In the genomic region with DNA sequence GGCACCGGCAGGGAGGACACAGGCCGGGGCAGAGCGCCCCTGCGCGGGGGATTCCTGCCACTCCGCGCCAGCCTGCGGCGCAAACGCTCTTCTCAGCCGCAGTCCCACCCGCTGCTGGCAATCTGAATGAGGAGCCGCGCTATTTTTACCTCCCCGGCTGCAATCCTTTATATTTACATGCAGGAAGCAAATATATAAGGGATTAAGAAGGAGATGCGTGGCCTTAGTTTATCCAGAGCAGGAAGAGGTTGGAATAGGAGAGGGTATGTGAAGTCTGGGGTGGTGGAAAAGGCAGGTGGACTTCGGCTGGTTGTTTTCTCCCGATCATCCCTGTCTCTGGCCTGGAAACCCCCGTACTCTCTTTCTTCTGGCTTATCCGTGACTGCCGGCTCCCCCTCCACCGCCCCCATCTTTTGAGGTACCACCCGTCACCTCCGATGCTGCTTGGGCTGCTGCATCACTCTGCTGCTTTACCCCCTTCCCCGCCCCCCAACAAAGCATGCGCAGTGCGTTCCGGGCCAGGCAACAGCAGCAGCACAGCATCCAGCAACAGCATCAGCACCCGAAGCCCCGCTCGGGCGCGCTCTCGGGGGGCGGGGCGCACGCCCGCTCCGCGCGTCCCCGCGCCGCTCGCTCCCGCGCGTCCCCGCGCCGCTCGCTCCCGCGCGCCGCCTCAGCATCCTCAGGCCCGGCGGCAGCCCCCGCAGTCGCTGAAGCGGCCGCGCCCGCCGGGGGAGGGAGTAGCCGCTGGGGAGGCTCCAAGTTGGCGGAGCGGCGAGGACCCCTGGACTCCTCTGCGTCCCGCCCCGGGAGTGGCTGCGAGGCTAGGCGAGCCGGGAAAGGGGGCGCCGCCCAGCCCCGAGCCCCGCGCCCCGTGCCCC, we compare ENCODE assay signal across 7 cellular contexts. TPM values are rescaled to one million over a fixed set of nuclear protein-coding genes. Genes with fewer than 3 reads are reported as not detected.
DNase-seq lines count a peak whose midpoint lies in the region; ATAC-seq and TF ChIP-seq lines count a peak whose summit lies in the region.

A gene with protein sequence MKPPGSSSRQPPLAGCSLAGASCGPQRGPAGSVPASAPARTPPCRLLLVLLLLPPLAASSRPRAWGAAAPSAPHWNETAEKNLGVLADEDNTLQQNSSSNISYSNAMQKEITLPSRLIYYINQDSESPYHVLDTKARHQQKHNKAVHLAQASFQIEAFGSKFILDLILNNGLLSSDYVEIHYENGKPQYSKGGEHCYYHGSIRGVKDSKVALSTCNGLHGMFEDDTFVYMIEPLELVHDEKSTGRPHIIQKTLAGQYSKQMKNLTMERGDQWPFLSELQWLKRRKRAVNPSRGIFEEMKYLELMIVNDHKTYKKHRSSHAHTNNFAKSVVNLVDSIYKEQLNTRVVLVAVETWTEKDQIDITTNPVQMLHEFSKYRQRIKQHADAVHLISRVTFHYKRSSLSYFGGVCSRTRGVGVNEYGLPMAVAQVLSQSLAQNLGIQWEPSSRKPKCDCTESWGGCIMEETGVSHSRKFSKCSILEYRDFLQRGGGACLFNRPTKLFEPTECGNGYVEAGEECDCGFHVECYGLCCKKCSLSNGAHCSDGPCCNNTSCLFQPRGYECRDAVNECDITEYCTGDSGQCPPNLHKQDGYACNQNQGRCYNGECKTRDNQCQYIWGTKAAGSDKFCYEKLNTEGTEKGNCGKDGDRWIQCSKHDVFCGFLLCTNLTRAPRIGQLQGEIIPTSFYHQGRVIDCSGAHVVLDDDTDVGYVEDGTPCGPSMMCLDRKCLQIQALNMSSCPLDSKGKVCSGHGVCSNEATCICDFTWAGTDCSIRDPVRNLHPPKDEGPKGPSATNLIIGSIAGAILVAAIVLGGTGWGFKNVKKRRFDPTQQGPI (plus strand): TSS at position 679 of the 881 bp plus-strand sequence. CDS start 335 bp downstream, outside the sequence.

- intact Hi-C loops in naive thymus-derived CD4-positive, alpha-beta T cell (cut with micrococcal nuclease): no loop called here

- peak within 1 kb of the TSS; percentile 50 to 76 (median 58) for H3K4me3 ChIP-seq in fibroblast of lung (replicated peaks in 1 of 4; ENCODE audit: control extremely low read depth in 1 of 4, insufficient read depth in 1 of 4, low read depth in 3 of 4, low read length in 4 of 4)
- H3K4me3 ChIP-seq in naive thymus-derived CD4-positive, alpha-beta T cell (ENCODE audit: low read length): no peak within 1 kb of the TSS

- peak within 1 kb of the TSS; percentile 62 for H2AFZ ChIP-seq in fibroblast of lung (ENCODE audit: low read length)

- H3K4me2 ChIP-seq in fibroblast of lung (ENCODE audit: extremely low read depth, insufficient read depth, low read length): peak within 1 kb of the TSS; percentile 82

- no peaks in the 10 kb centered on the region for H3K79me2 ChIP-seq in fibroblast of lung (ENCODE audit: control insufficient read depth, insufficient read depth, low read length)

- H3K27ac ChIP-seq in fibroblast of lung (ENCODE audit: insufficient read depth, low read length): no peak within 1 kb of the TSS
- H3K27ac ChIP-seq in naive thymus-derived CD4-positive, alpha-beta T cell (ENCODE audit: low read depth, low read length): no peak within 1 kb of the TSS
- peak within 1 kb of the TSS; percentile 60 for H3K27ac ChIP-seq in substantia nigra (ENCODE audit: low read depth, low read length, poor library complexity, severe bottlenecking)

- peaks cover 20% of the 10 kb centered on the region for H3K27me3 ChIP-seq in fibroblast of lung (ENCODE audit: control insufficient read depth, insufficient read depth, low read length)
- H3K27me3 ChIP-seq in naive thymus-derived CD4-positive, alpha-beta T cell (ENCODE audit: control insufficient read depth in 2 of 2, insufficient read depth in 2 of 2, low read length in 2 of 2): peaks cover 8 to 9% of the 10 kb centered on the region in 2 donors

- in situ Hi-C loops in GM13977 (cut with MboI; ENCODE audit: low pct_unique_long_range_greater_than_20kb, low sequenced_read_pairs, unreplicated experiment): no loop called here

- H3K4me1 Mint-ChIP-seq in naive thymus-derived CD4-positive, alpha-beta T cell: peaks cover 5 to 21% (median 15%) of the 10 kb centered on the region in 7 donors

- CTCF ChIA-PET in naive thymus-derived CD4-positive, alpha-beta T cell (lab: Charles Lee): no interaction called here

- TF ChIP-seq CTCF in GM13977 (IDR thresholded peaks at IDR 0.05; ENCODE audit: extremely low read depth, insufficient read depth, missing control alignments) (peak; percentile 20), fibroblast of lung (conservative IDR thresholded peaks at IDR 0.05 in 1 of 2, IDR thresholded peaks at IDR 0.05 in 1 of 2; ENCODE audit: low read depth in 1 of 2, low read length in 2 of 2) (no peak)

- no peaks in the 10 kb centered on the region for H4K20me1 ChIP-seq in fibroblast of lung (ENCODE audit: control insufficient read depth, extremely low read depth, insufficient read depth, low read length)

- H3K9me3 Mint-ChIP-seq in naive thymus-derived CD4-positive, alpha-beta T cell: no peaks in the 10 kb centered on the region

- no peaks in the 10 kb centered on the region for H3K36me3 ChIP-seq in fibroblast of lung (ENCODE audit: control insufficient read depth, insufficient read depth, low read length)
- no peaks in the 10 kb centered on the region for H3K36me3 ChIP-seq in naive thymus-derived CD4-positive, alpha-beta T cell (ENCODE audit: control insufficient read depth in 2 of 3, insufficient read depth in 3 of 3, low read length in 3 of 3)

- POLR2A ChIA-PET in naive thymus-derived CD4-positive, alpha-beta T cell (lab: Charles Lee): no interaction called here

- peak within 1 kb of the TSS; percentile 66 to 89 (median 82) for H3K4me3 Mint-ChIP-seq in naive thymus-derived CD4-positive, alpha-beta T cell

- H3K36me3 Mint-ChIP-seq in naive thymus-derived CD4-positive, alpha-beta T cell: peaks cover 0 to 3% (median 0%) of the 10 kb centered on the region in 5 donors

- ATAC-seq in HG02884 (IDR thresholded peaks at IDR 0.05; ENCODE audit: unreplicated experiment): peak; percentile 52
- ATAC-seq in naive thymus-derived CD4-positive, alpha-beta T cell: peak; percentile 80

- H3K9me3 ChIP-seq in fibroblast of lung (ENCODE audit: control insufficient read depth, insufficient read depth, low read depth, low read length): no peaks in the 10 kb centered on the region
- no peaks in the 10 kb centered on the region for H3K9me3 ChIP-seq in naive thymus-derived CD4-positive, alpha-beta T cell (ENCODE audit: control insufficient read depth in 2 of 3, low read length in 3 of 3)

- H3K27me3 Mint-ChIP-seq in naive thymus-derived CD4-positive, alpha-beta T cell: peaks cover 67 to 80% (median 74%) of the 10 kb centered on the region in 5 donors

- peak within 1 kb of the TSS in 4 of 9 donors; percentile 15 to 74 (median 29) for H3K27ac Mint-ChIP-seq in naive thymus-derived CD4-positive, alpha-beta T cell

- H3K9ac ChIP-seq in fibroblast of lung (ENCODE audit: insufficient read depth, low read length): peak within 1 kb of the TSS; percentile 16

- DNase-seq in GM13977 (ENCODE audit: low spot score) (peak; percentile 87), NCI-H526 treated with DMSO at 0.1 percent for 48 hours (lab: John Stamatoyannopoulos, UW) (peak; percentile 71), activated T-helper 1 cell treated with Interleukin-2 at 50 U/mL for 16 hours (ENCODE audit: low read depth) (peak; percentile 15), fibroblast of lung (ENCODE audit: low read depth in 2 of 2) (peak; percentile 47 to 61), substantia nigra (lab: John Stamatoyannopoulos, UW) (peak; percentile 27 to 94 (median 74))
- peak in 8 of 9 donors; percentile 22 to 56 (median 34) for DNase-seq in naive thymus-derived CD4-positive, alpha-beta T cell

- peaks cover 2% of the 10 kb centered on the region for H3K4me1 ChIP-seq in fibroblast of lung (ENCODE audit: control insufficient read depth, extremely low read depth, insufficient read depth, low read length)
- peaks cover 4 to 8% of the 10 kb centered on the region in 2 donors for H3K4me1 ChIP-seq in naive thymus-derived CD4-positive, alpha-beta T cell (ENCODE audit: control insufficient read depth in 2 of 2, insufficient read depth in 2 of 2, low read length in 2 of 2)

RNA-seq across cellular contexts. Expression of the gene that starts here (rescaled TPM):
- total RNA-seq in fibroblast of lung: 2.3 and 3.1 TPM in 2 replicates
- polyA plus RNA-seq in fibroblast of lung: 2.7 and 9.5 TPM in 2 replicates
- polyA plus RNA-seq in fibroblast of lung (2012): 1.9 and 7.8 TPM in 2 replicates
- polyA minus RNA-seq in fibroblast of lung (ENCODE audit: low replicate concordance): 2.0 TPM in 1 of 2 replicates, not detected in the other
- 1 to 10 TPM in 3 of 5 experiments, under 1 TPM in 2; 0.22 to 5.6 (median 2.5) TPM for total RNA-seq in naive thymus-derived CD4-positive, alpha-beta T cell
- 1 to 10 TPM in 1 of 2 donors, under 1 TPM in 1; 0.67 to 1.2 TPM for polyA plus RNA-seq in naive thymus-derived CD4-positive, alpha-beta T cell

Comparison
In these comparisons a context has a peak if more than half of its experiments do, and no peak if none do; other contexts are left out.
1. DNase-seq: peak in every context shown above with its lines; median percentile 87 in GM13977; 74 in substantia nigra; 71 in NCI-H526 treated with DMSO at 0.1 percent for 48 hours; 54 in fibroblast of lung; 34 in naive thymus-derived CD4-positive, alpha-beta T cell; 15 in activated T-helper 1 cell treated with Interleukin-2 at 50 U/mL for 16 hours.